1 cellular context compared by ENCODE assay signal in genomic region chr7:148940702-148941597, GRCh38.
A peak's percentile ranks its signal among the peaks of the same experiment; 100 is the strongest.
TF ChIP-seq lines count a peak whose summit lies in the region.

No MANE protein-coding gene starts in this region.

TF ChIP-seq in A549, 52 proteins besides CTCF, POLR2A, EP300 and RAD21 (continued from another document):
- TF ChIP-seq REST (IDR thresholded peaks at IDR 0.05) (no peak), CEBPB (IDR thresholded peaks at IDR 0.05) (no peak; a peak in 1 of 4 replicates), RCOR1 (IDR thresholded peaks at IDR 0.05; ENCODE audit: low read depth, low read length) (no peak), JUN (IDR thresholded peaks at IDR 0.05) (peak in 1 of 2 experiments; percentile 76; a peak in 4 of 5 replicates), FOSL2 (IDR thresholded peaks at IDR 0.05) (no peak), FOSL2 (CRISPR knock-in tag; IDR thresholded peaks at IDR 0.05) (no peak), ESRRA (IDR thresholded peaks at IDR 0.05; ENCODE audit: borderline replicate concordance, low read length) (no peak), JUNB (IDR thresholded peaks at IDR 0.05) (no peak), NR3C1 (IDR thresholded peaks at IDR 0.05) (no peak), MAZ (IDR thresholded peaks at IDR 0.05; ENCODE audit: borderline replicate concordance, low read depth, low read length) (no peak), HOXA7 (CRISPR knock-in tag; IDR thresholded peaks at IDR 0.05) (0 out of 2 replicates have a peak, but pooled peaks have one; percentile 61), ZFP36 (IDR thresholded peaks at IDR 0.05; ENCODE audit: borderline replicate concordance, partially characterized antibody) (no peak), ZNF302 (CRISPR knock-in tag; IDR thresholded peaks at IDR 0.05) (no peak), HOXB13 (CRISPR knock-in tag; IDR thresholded peaks at IDR 0.05; ENCODE audit: low read depth) (no peak), CBX2 (IDR thresholded peaks at IDR 0.05; ENCODE audit: borderline replicate concordance, low read depth) (no peak)
